ENCODE assay signal across 8 cellular contexts in genomic region chr19:19461671-19462622, GRCh38. TPM values are rescaled to one million over a fixed set of nuclear protein-coding genes. Genes with fewer than 3 reads are reported as not detected.
A peak's percentile ranks its signal among the peaks of the same experiment; 100 is the strongest.
DNase-seq lines count a peak whose midpoint lies in the region; ATAC-seq and TF ChIP-seq lines count a peak whose summit lies in the region.

No MANE protein-coding gene starts in this region.

- H3K4me1 Mint-ChIP-seq in activated CD8-positive, alpha-beta memory T cell treated with anti-CD3 and anti-CD28 coated beads, Interleukin-2, amount 10 ng/mL, durations not matched to agents 7 days and 5 days = peaks cover 75% of the 10 kb centered on the region
- H3K4me1 Mint-ChIP-seq in activated CD4-positive, alpha-beta memory T cell treated with anti-CD3 and anti-CD28 coated beads, Interleukin-2, amount 10 ng/mL, durations not matched to agents 7 days and 5 days = peaks cover 77% of the 10 kb centered on the region

- no peak for TF ChIP-seq RAD21 in neural cell (conservative IDR thresholded peaks at IDR 0.05)

- no peak overlapping the region for H3K4me2 ChIP-seq in neural cell (ENCODE audit: low read length)

- DNase-seq in activated CD8-positive, alpha-beta memory T cell treated with anti-CD3 and anti-CD28 coated beads, Interleukin-2, amount 10 ng/mL, durations not matched to agents 7 days and 5 days = no peak
- DNase-seq in activated CD8-positive, alpha-beta memory T cell treated with anti-CD3 and anti-CD28 coated beads, Interleukin-2, amount 50 U/mL, for 48 hours = no peak
- DNase-seq in activated CD4-positive, alpha-beta memory T cell treated with anti-CD3 and anti-CD28 coated beads, Interleukin-2, amount 10 ng/mL, durations not matched to agents 7 days and 5 days = no peak
- DNase-seq in fibroblast of the aortic adventitia (ENCODE audit: low read depth) = peak; percentile 40
- DNase-seq in MG63 = no peak
- DNase-seq in ACHN = no peak

- no peaks in the 10 kb centered on the region for H3K27me3 ChIP-seq in neural cell (ENCODE audit: insufficient read depth, low read depth, low read length)
- no peaks in the 10 kb centered on the region for H3K27me3 ChIP-seq in MG63

- H4K20me1 ChIP-seq in neural cell (ENCODE audit: insufficient read depth) = no peaks in the 10 kb centered on the region

- peaks cover 4% of the 10 kb centered on the region for H3K9me3 Mint-ChIP-seq in activated CD8-positive, alpha-beta memory T cell treated with anti-CD3 and anti-CD28 coated beads, Interleukin-2, amount 10 ng/mL, durations not matched to agents 7 days and 5 days (ENCODE audit: low read depth)
- peaks cover 15% of the 10 kb centered on the region for H3K9me3 Mint-ChIP-seq in activated CD4-positive, alpha-beta memory T cell treated with anti-CD3 and anti-CD28 coated beads, Interleukin-2, amount 10 ng/mL, durations not matched to agents 7 days and 5 days

- peak overlapping the region; percentile 67 for H3K9ac ChIP-seq in neural cell (ENCODE audit: low read length)

- peak overlapping the region; percentile 68 for H3K4me3 Mint-ChIP-seq in activated CD8-positive, alpha-beta memory T cell treated with anti-CD3 and anti-CD28 coated beads, Interleukin-2, amount 10 ng/mL, durations not matched to agents 7 days and 5 days
- no peak overlapping the region for H3K4me3 Mint-ChIP-seq in activated CD4-positive, alpha-beta memory T cell treated with anti-CD3 and anti-CD28 coated beads, Interleukin-2, amount 10 ng/mL, durations not matched to agents 7 days and 5 days

- H3K36me3 ChIP-seq in neural cell (ENCODE audit: insufficient read depth, low read length) = peaks cover 9% of the 10 kb centered on the region
- H3K36me3 ChIP-seq in MG63 = peaks cover 72% of the 10 kb centered on the region

- peaks cover 34% of the 10 kb centered on the region for H3K36me3 Mint-ChIP-seq in activated CD8-positive, alpha-beta memory T cell treated with anti-CD3 and anti-CD28 coated beads, Interleukin-2, amount 10 ng/mL, durations not matched to agents 7 days and 5 days
- H3K36me3 Mint-ChIP-seq in activated CD4-positive, alpha-beta memory T cell treated with anti-CD3 and anti-CD28 coated beads, Interleukin-2, amount 10 ng/mL, durations not matched to agents 7 days and 5 days (ENCODE audit: low read depth) = peaks cover 46% of the 10 kb centered on the region

- H3K79me2 ChIP-seq in neural cell (replicated peaks; ENCODE audit: insufficient read depth, low read length) = peaks cover 20% of the 10 kb centered on the region

- in situ Hi-C loops in ACHN (cut with HindIII; ENCODE audit: low pct_ligation_motif_present, low pct_unique_long_range_greater_than_20kb, low sequenced_read_pairs) = no loop called here

- no peak for ATAC-seq in activated CD8-positive, alpha-beta memory T cell treated with anti-CD3 and anti-CD28 coated beads, Interleukin-2, amount 10 ng/mL, durations not matched to agents 7 days and 5 days
- ATAC-seq in HG02973 (IDR thresholded peaks at IDR 0.05; ENCODE audit: unreplicated experiment) = no peak

- no peaks in the 10 kb centered on the region for H3K9me2 ChIP-seq in neural cell (ENCODE audit: insufficient read depth, low read length)

- POLR2A ChIA-PET in activated CD4-positive, alpha-beta memory T cell treated with anti-CD3 and anti-CD28 coated beads, Interleukin-2, amount 10 ng/mL, durations not matched to agents 7 days and 5 days (lab: Charles Lee) = interaction anchor here (4.1 to 5.2 kb wide), 2 partner anchors 14 to 16 kb away, joined by 30 to 64 read pairs; no protein-coding TSS in a partner anchor

- CTCF ChIA-PET in activated CD8-positive, alpha-beta memory T cell treated with anti-CD3 and anti-CD28 coated beads, Interleukin-2, amount 10 ng/mL, durations not matched to agents 7 days and 5 days (lab: Charles Lee) = interaction anchor here (0.5 to 2.4 kb wide), 3 partner anchors 17 to 56 kb away, joined by 3 to 10 read pairs (median 9); partner anchors contain the start of gene GATAD2A
- CTCF ChIA-PET in activated CD4-positive, alpha-beta memory T cell treated with anti-CD3 and anti-CD28 coated beads, Interleukin-2, amount 10 ng/mL, durations not matched to agents 7 days and 5 days (lab: Charles Lee) = interaction anchor here (0.5 kb wide), 1 partner anchor 10 kb away, joined by 3 read pairs; no protein-coding TSS in a partner anchor

- no peak overlapping the region for H2AFZ ChIP-seq in neural cell (ENCODE audit: low read depth, low read length)

- H3K4me3 ChIP-seq in fibroblast of the aortic adventitia (ENCODE audit: low read depth, low read length) (no peak overlapping the region), neural cell (ENCODE audit: low read length) (peak overlapping the region; percentile 5), MG63 (no peak overlapping the region)

- H3K27ac Mint-ChIP-seq in activated CD8-positive, alpha-beta memory T cell treated with anti-CD3 and anti-CD28 coated beads, Interleukin-2, amount 10 ng/mL, durations not matched to agents 7 days and 5 days = peak overlapping the region; percentile 90
- H3K27ac Mint-ChIP-seq in activated CD4-positive, alpha-beta memory T cell treated with anti-CD3 and anti-CD28 coated beads, Interleukin-2, amount 10 ng/mL, durations not matched to agents 7 days and 5 days = peak overlapping the region; percentile 98

- H3K27me3 Mint-ChIP-seq in activated CD8-positive, alpha-beta memory T cell treated with anti-CD3 and anti-CD28 coated beads, Interleukin-2, amount 10 ng/mL, durations not matched to agents 7 days and 5 days = no peaks in the 10 kb centered on the region
- no peaks in the 10 kb centered on the region for H3K27me3 Mint-ChIP-seq in activated CD4-positive, alpha-beta memory T cell treated with anti-CD3 and anti-CD28 coated beads, Interleukin-2, amount 10 ng/mL, durations not matched to agents 7 days and 5 days

- no peaks in the 10 kb centered on the region for H3K9me3 ChIP-seq in neural cell (ENCODE audit: low read length)
- peaks cover 18% of the 10 kb centered on the region for H3K9me3 ChIP-seq in MG63

- TF ChIP-seq EP300 in neural cell (conservative IDR thresholded peaks at IDR 0.05; ENCODE audit: poor library complexity, severe bottlenecking) = no peak

- no peaks in the 10 kb centered on the region for H3F3A ChIP-seq in neural cell (ENCODE audit: insufficient read depth, low read length, poor library complexity, severe bottlenecking)

- TF ChIP-seq CTCF in fibroblast of the aortic adventitia (IDR thresholded peaks at IDR 0.05; ENCODE audit: insufficient read depth, low read length) (no peak), neural cell (IDR thresholded peaks at IDR 0.05; ENCODE audit: poor library complexity, severe bottlenecking) (no peak)

- H3K27ac ChIP-seq in neural cell (ENCODE audit: low read length) = peak overlapping the region; percentile 88

TF ChIP-seq in neural cell, 6 proteins besides CTCF, POLR2A, EP300 and RAD21 (continues in another document):
- no peak for TF ChIP-seq POLR2AphosphoS5 (IDR thresholded peaks at IDR 0.05)
- TF ChIP-seq REST (IDR thresholded peaks at IDR 0.05; ENCODE audit: borderline replicate concordance) = no peak

RNA-seq across cellular contexts. Expression of gene TSSK6, which starts 53.4 kb away (rescaled TPM):
- 1 to 10 TPM; 4.2 to 6.3 TPM for total RNA-seq in activated CD8-positive, alpha-beta memory T cell treated with anti-CD3 and anti-CD28 coated beads, Interleukin-2, amount 10 ng/mL, durations not matched to agents 7 days and 5 days
- total RNA-seq in activated CD4-positive, alpha-beta memory T cell treated with anti-CD3 and anti-CD28 coated beads, Interleukin-2, amount 10 ng/mL, durations not matched to agents 7 days and 5 days = 1 to 10 TPM; 5.3 to 5.7 TPM
- 1.9 and 4.3 TPM in 2 replicates for total RNA-seq in fibroblast of the aortic adventitia (ENCODE audit: low replicate concordance)
- 4.5 and 5.3 TPM in 2 replicates for polyA plus RNA-seq in neural cell
- 5.4 and 7.3 TPM in 2 replicates for polyA minus RNA-seq in neural cell
- total RNA-seq in MG63 (2014; rRNA removed; shearing (Covaris generic); ENCODE audit: low replicate concordance) = 9.0 TPM in 1 of 2 replicates, not detected in the other

RNA-seq across cellular contexts. Expression of gene NDUFA13, which starts 54.1 kb away (rescaled TPM):
- 100 to 1,000 TPM; 372 to 417 TPM for total RNA-seq in activated CD8-positive, alpha-beta memory T cell treated with anti-CD3 and anti-CD28 coated beads, Interleukin-2, amount 10 ng/mL, durations not matched to agents 7 days and 5 days
- 100 to 1,000 TPM; 371 to 388 TPM for total RNA-seq in activated CD4-positive, alpha-beta memory T cell treated with anti-CD3 and anti-CD28 coated beads, Interleukin-2, amount 10 ng/mL, durations not matched to agents 7 days and 5 days
- total RNA-seq in fibroblast of the aortic adventitia (ENCODE audit: low replicate concordance) = 127 and 166 TPM in 2 replicates
- 266 and 308 TPM in 2 replicates for polyA plus RNA-seq in neural cell
- 102 and 122 TPM in 2 replicates for polyA minus RNA-seq in neural cell
- 152 and 344 TPM in 2 replicates for total RNA-seq in MG63 (2014; rRNA removed; shearing (Covaris generic); ENCODE audit: low replicate concordance)

RNA-seq across cellular contexts. Expression of gene GATAD2A, which starts 56.5 kb away (rescaled TPM):
- total RNA-seq in activated CD8-positive, alpha-beta memory T cell treated with anti-CD3 and anti-CD28 coated beads, Interleukin-2, amount 10 ng/mL, durations not matched to agents 7 days and 5 days = 100 to 1,000 TPM; 159 to 161 TPM
- total RNA-seq in activated CD4-positive, alpha-beta memory T cell treated with anti-CD3 and anti-CD28 coated beads, Interleukin-2, amount 10 ng/mL, durations not matched to agents 7 days and 5 days = 100 to 1,000 TPM; 109 to 113 TPM
- 36.7 and 46.4 TPM in 2 replicates for total RNA-seq in fibroblast of the aortic adventitia (ENCODE audit: low replicate concordance)
- 13.9 and 18.1 TPM in 2 replicates for polyA plus RNA-seq in neural cell
- polyA minus RNA-seq in neural cell = 28.2 and 34.7 TPM in 2 replicates
- 46.3 and 69.1 TPM in 2 replicates for total RNA-seq in MG63 (2014; rRNA removed; shearing (Covaris generic); ENCODE audit: low replicate concordance)
